Comparison of ENCODE assay signal across 14 cellular contexts in genomic region chr1:32172621-32173245, GRCh38. TPM values are rescaled to one million over a fixed set of nuclear protein-coding genes. Genes with fewer than 3 reads are reported as not detected.
DNase-seq lines count a peak whose midpoint lies in the region; ATAC-seq and TF ChIP-seq lines count a peak whose summit lies in the region.
"Had no signal": no experiment of that assay in that cellular context is flagged by ENCODE, and none has a peak within 500 bp of the region (broad histone marks: within the 10 kb centered on the region; RNA-seq: fewer than 3 reads in every experiment).

No MANE protein-coding gene starts in this region.

- peaks cover 36 to 56% of the 10 kb centered on the region in 2 donors for H3K36me3 Mint-ChIP-seq in CD4-positive, alpha-beta memory T cell
- H3K36me3 Mint-ChIP-seq in WTC11, result peaks cover 41% of the 10 kb centered on the region

- H3K4me3 ChIP-seq in CD4-positive, alpha-beta memory T cell (ENCODE audit: low read length in 2 of 2), result no peak overlapping the region
- no peak overlapping the region for H3K4me3 ChIP-seq in Peyer's patch
- H3K4me3 ChIP-seq: esophagus muscularis mucosa, sigmoid colon had no signal

- peaks cover 13% of the 10 kb centered on the region for H3K4me1 ChIP-seq in CD4-positive, alpha-beta memory T cell (ENCODE audit: insufficient read depth, low read length)
- no peaks in the 10 kb centered on the region for H3K4me1 ChIP-seq in Peyer's patch
- H3K4me1 ChIP-seq: esophagus muscularis mucosa, sigmoid colon had no signal

- CTCF ChIA-PET in CD4-positive, alpha-beta memory T cell (lab: Charles Lee; ENCODE audit: partially characterized antibody), result no interaction called here
- CTCF ChIA-PET in WTC11 (lab: Charles Lee), result interaction anchor here (1.0 kb wide), 1 partner anchor 28 kb away, joined by 3 read pairs; the partner anchor contains the start of gene CCDC28B

- TF ChIP-seq CTCF in WTC11 (IDR thresholded peaks at IDR 0.05), result no peak
- TF ChIP-seq CTCF in Peyer's patch (IDR thresholded peaks at IDR 0.05), result no peak

- no peaks in the 10 kb centered on the region for H3K27me3 Mint-ChIP-seq in CD4-positive, alpha-beta memory T cell
- no peaks in the 10 kb centered on the region for H3K27me3 Mint-ChIP-seq in WTC11 (ENCODE audit: low read depth)

- H3K27me3 ChIP-seq in CD4-positive, alpha-beta memory T cell (ENCODE audit: insufficient read depth, low read length), result no peaks in the 10 kb centered on the region
- H3K27me3 ChIP-seq in Peyer's patch, result no peaks in the 10 kb centered on the region
- H3K27me3 ChIP-seq: esophagus muscularis mucosa, sigmoid colon had no signal

- H3K27ac ChIP-seq in CD4-positive, alpha-beta memory T cell (ENCODE audit: low read depth, low read length), result no peak overlapping the region
- no peak overlapping the region for H3K27ac ChIP-seq in Peyer's patch
- H3K27ac ChIP-seq: esophagus muscularis mucosa had no signal

- peaks cover 40% of the 10 kb centered on the region for H3K36me3 ChIP-seq in CD4-positive, alpha-beta memory T cell (ENCODE audit: insufficient read depth, low read length)
- peaks cover 0 to 57% (median 0%) of the 10 kb centered on the region in 3 donors for H3K36me3 ChIP-seq in Peyer's patch

- no peaks in the 10 kb centered on the region for H3K9me3 ChIP-seq in CD4-positive, alpha-beta memory T cell (ENCODE audit: control insufficient read depth in 1 of 2, low read length in 2 of 2)
- no peaks in the 10 kb centered on the region for H3K9me3 ChIP-seq in Peyer's patch
- H3K9me3 ChIP-seq: esophagus muscularis mucosa, sigmoid colon had no signal

- peak overlapping the region; percentile 13 to 85 (median 52) for H3K27ac Mint-ChIP-seq in CD4-positive, alpha-beta memory T cell
- peak overlapping the region; percentile 77; the same call in 1 of the 2 replicates for H3K27ac Mint-ChIP-seq in WTC11

- H3K4me1 Mint-ChIP-seq in CD4-positive, alpha-beta memory T cell, result peaks cover 8 to 12% (median 10%) of the 10 kb centered on the region in 4 donors
- H3K4me1 Mint-ChIP-seq in WTC11, result peaks cover 1% of the 10 kb centered on the region
- H3K4me1 Mint-ChIP-seq: neural crest cell had no signal

- no peak overlapping the region for H3K4me3 Mint-ChIP-seq in CD4-positive, alpha-beta memory T cell
- no peak overlapping the region for H3K4me3 Mint-ChIP-seq in WTC11
- H3K4me3 Mint-ChIP-seq: neural crest cell had no signal

- intact Hi-C loops in CD4-positive, alpha-beta memory T cell (cut with micrococcal nuclease), result no loop called here

- POLR2A ChIA-PET in CD4-positive, alpha-beta memory T cell (lab: Charles Lee; ENCODE audit: partially characterized antibody), result interaction anchor here (1.4 kb wide), 1 partner anchor 65 kb away, joined by 3 read pairs; the partner anchor contains the start of gene KPNA6
- POLR2A ChIA-PET in WTC11 (lab: Charles Lee), result interaction anchor here (0.6 kb wide), 1 partner anchor 53 kb away, joined by 4 read pairs; no protein-coding TSS in a partner anchor

- DNase-seq in CD4-positive, alpha-beta memory T cell, result no peak
- peak; percentile 40 for DNase-seq in HPDE6-E6E7 (ENCODE audit: extremely low spot score)
- DNase-seq in WTC11 (ENCODE audit: low spot score), result no peak
- peak; percentile 45 for DNase-seq in iris pigment epithelial cell (ENCODE audit: low read depth)
- DNase-seq in DMS114 treated with DMSO at 0.1 percent for 48 hours (lab: John Stamatoyannopoulos, UW; ENCODE audit: unreplicated experiment), result no peak
- no peak for DNase-seq in Peyer's patch
- DNase-seq: NCI-H1048 had no signal

- peaks cover 0 to 1% (median 0%) of the 10 kb centered on the region in 8 donors for H3K9me3 Mint-ChIP-seq in CD4-positive, alpha-beta memory T cell
- peaks cover 5% of the 10 kb centered on the region; the same call in 1 of the 2 replicates for H3K9me3 Mint-ChIP-seq in WTC11
- H3K9me3 Mint-ChIP-seq: neural crest cell had no signal

- ATAC-seq in WTC11, result no peak
- no peak for ATAC-seq in GM18498 (IDR thresholded peaks at IDR 0.05; ENCODE audit: unreplicated experiment)
- ATAC-seq in GM21381 (IDR thresholded peaks at IDR 0.05; ENCODE audit: unreplicated experiment), result no peak

- TF ChIP-seq POLR2A in Peyer's patch (IDR thresholded peaks at IDR 0.05), result no peak

TF ChIP-seq in WTC11, 78 proteins besides CTCF, POLR2A, EP300 and RAD21:
- no peak for TF ChIP-seq IRF2 (CRISPR knock-in tag; IDR thresholded peaks at IDR 0.05; ENCODE audit: borderline replicate concordance, low read depth)
- TF ChIP-seq CREM (CRISPR knock-in tag; IDR thresholded peaks at IDR 0.05), result no peak
- no peak for TF ChIP-seq GRHL2 (CRISPR knock-in tag; IDR thresholded peaks at IDR 0.05; ENCODE audit: insufficient replicate concordance, severe bottlenecking)
- TF ChIP-seq HMGA2 (CRISPR knock-in tag; IDR thresholded peaks at IDR 0.05), result no peak
- no peak for TF ChIP-seq MYBL2 (CRISPR knock-in tag; IDR thresholded peaks at IDR 0.05)
- TF ChIP-seq CREB1 (CRISPR knock-in tag; IDR thresholded peaks at IDR 0.05), result no peak
- TF ChIP-seq NR3C1 (CRISPR knock-in tag; conservative IDR thresholded peaks at IDR 0.05; ENCODE audit: low read depth), result no peak
- TF ChIP-seq PRRX2 (CRISPR knock-in tag; IDR thresholded peaks at IDR 0.05), result no peak

RNA-seq across cellular contexts. Expression of gene TXLNA, which starts 6.7 kb away (rescaled TPM):
- 10 to 100 TPM; 42.6 to 43.4 TPM for total RNA-seq in CD4-positive, alpha-beta memory T cell
- 10 to 100 TPM; 21.8 to 32.4 TPM for polyA plus RNA-seq in CD4-positive, alpha-beta memory T cell
- 46.3 to 49.8 TPM (median 47.2 TPM) in 3 replicates for total RNA-seq in WTC11 (2021)
- total RNA-seq in Peyer's patch, result 10 to 100 TPM; 27.1 to 46.2 (median 31.0) TPM

RNA-seq across cellular contexts. Expression of gene CCDC28B, which starts 27.7 kb away (rescaled TPM):
- 1 to 10 TPM; 4.2 to 5.1 TPM for total RNA-seq in CD4-positive, alpha-beta memory T cell
- 1 to 10 TPM; 8.5 to 8.6 TPM for polyA plus RNA-seq in CD4-positive, alpha-beta memory T cell
- total RNA-seq in WTC11 (2021), result 29.0 to 34.4 TPM (median 29.9 TPM) in 3 replicates
- 1 to 10 TPM in 2 of 4 donors, not detected in 2; 1.1 to 2.4 TPM for total RNA-seq in Peyer's patch

RNA-seq across cellular contexts. Expression of gene IQCC, which starts 32.7 kb away (rescaled TPM):
- 1 to 10 TPM; 2.7 TPM for total RNA-seq in CD4-positive, alpha-beta memory T cell
- polyA plus RNA-seq in CD4-positive, alpha-beta memory T cell, result 1 to 10 TPM in 1 of 2 donors, not detected in 1; 2.3 TPM
- total RNA-seq in WTC11 (2021) (4.6 to 5.2 TPM (median 4.8 TPM) in 3 replicates), Peyer's patch (1 to 10 TPM in 3 of 4 donors, under 1 TPM in 1; 0.88 to 8.3 (median 2.6) TPM)

RNA-seq across cellular contexts. Expression of gene DCDC2B, which starts 36.2 kb away (rescaled TPM):
- total RNA-seq in CD4-positive, alpha-beta memory T cell, result not detected
- polyA plus RNA-seq in CD4-positive, alpha-beta memory T cell, result not detected
- total RNA-seq in WTC11 (2021) (not detected in 3 replicates), Peyer's patch (under 1 TPM in 1 of 4 donors, not detected in 3; 0.85 TPM)
- total RNA-seq: cerebellum, esophagus muscularis mucosa, lower leg skin, neural crest cell, sigmoid colon had no signal

RNA-seq across cellular contexts. Expression of gene TMEM234, which starts 49.4 kb away (rescaled TPM):
- 10 to 100 TPM; 27.1 to 30.7 TPM for total RNA-seq in CD4-positive, alpha-beta memory T cell
- polyA plus RNA-seq in CD4-positive, alpha-beta memory T cell, result 1 to 10 TPM; 5.1 to 6.1 TPM
- total RNA-seq in WTC11 (2021) (10.3 to 11.9 TPM (median 11.4 TPM) in 3 replicates), Peyer's patch (10 to 100 TPM; 15.9 to 47.0 (median 25.4) TPM)

Comparison
In these comparisons a context has a peak if more than half of its experiments do, and no peak if none do; other contexts are left out.
1. DNase-seq: peak in HPDE6-E6E7 (single experiment) and iris pigment epithelial cell (single experiment); none in CD4-positive, alpha-beta memory T cell (0 of 5), WTC11 (single experiment), DMS114 treated with DMSO at 0.1 percent for 48 hours (single experiment) and Peyer's patch (0 of 3).